In the genomic region with DNA sequence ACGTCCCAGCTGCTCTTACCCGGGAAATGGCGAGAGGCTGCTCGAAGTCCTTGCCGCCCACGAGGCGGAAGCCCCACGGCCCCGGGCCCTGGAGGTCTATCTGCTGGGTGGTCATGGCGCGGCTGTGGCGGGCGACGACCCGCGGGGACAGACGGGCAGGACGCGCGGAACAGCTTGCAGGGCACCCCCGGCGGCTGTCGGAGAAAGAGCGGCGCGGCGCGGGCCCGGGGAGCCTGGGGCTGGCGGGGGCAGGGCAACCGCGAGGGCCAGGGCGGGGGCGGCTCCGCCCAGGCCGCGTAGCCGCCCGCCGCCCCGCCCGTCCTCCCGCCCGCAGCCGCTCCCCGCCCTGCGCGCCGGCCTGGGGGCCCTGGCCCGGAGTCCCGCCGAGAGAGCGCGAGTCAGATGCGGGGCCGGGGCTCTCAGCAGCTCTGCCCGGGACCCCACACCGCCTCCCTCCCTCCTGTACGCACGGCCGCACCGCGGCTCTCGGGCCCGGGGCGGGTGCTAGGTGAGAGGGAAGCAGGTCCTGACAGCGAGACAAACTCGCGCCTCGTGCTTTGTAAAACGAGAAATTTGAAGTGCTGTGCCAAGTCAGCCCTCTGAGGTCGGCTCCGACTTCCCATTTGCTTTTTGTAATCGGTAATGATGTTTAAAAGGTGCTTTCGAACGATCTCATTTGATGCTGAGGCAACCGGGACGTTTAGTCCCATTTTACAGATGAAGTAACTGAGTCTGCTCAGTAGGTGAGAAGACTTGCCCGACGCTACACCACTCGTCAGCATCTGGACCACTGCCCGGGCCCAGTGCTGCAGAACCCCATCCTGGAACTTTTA, we compare ENCODE assay signal across 1 cellular context.
TF ChIP-seq lines count a peak whose summit lies in the region.

Gene PDLIM1 (minus strand): TSS at position 203 of the 833 bp plus-strand sequence. CDS start 88 bp downstream, at position 115.

TF ChIP-seq in HepG2, 621 proteins besides CTCF, POLR2A, EP300 and RAD21 (continued from another document and continues in another):
- TF ChIP-seq, protein P1, sequence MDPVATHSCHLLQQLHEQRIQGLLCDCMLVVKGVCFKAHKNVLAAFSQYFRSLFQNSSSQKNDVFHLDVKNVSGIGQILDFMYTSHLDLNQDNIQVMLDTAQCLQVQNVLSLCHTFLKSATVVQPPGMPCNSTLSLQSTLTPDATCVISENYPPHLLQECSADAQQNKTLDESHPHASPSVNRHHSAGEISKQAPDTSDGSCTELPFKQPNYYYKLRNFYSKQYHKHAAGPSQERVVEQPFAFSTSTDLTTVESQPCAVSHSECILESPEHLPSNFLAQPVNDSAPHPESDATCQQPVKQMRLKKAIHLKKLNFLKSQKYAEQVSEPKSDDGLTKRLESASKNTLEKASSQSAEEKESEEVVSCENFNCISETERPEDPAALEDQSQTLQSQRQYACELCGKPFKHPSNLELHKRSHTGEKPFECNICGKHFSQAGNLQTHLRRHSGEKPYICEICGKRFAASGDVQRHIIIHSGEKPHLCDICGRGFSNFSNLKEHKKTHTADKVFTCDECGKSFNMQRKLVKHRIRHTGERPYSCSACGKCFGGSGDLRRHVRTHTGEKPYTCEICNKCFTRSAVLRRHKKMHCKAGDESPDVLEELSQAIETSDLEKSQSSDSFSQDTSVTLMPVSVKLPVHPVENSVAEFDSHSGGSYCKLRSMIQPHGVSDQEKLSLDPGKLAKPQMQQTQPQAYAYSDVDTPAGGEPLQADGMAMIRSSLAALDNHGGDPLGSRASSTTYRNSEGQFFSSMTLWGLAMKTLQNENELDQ (CRISPR knock-in tag; IDR thresholded peaks at IDR 0.05; ENCODE audit: borderline replicate concordance), result no peak
- TF ChIP-seq ZNF441 (CRISPR knock-in tag; IDR thresholded peaks at IDR 0.05; ENCODE audit: borderline replicate concordance) (0 out of 2 replicates have a peak, but pooled peaks have one; percentile 8), ZMYM2 (CRISPR knock-in tag; IDR thresholded peaks at IDR 0.05) (no peak), ZNF547 (CRISPR knock-in tag; IDR thresholded peaks at IDR 0.05) (peak; percentile 76; the same call in 1 of the 2 replicates), ZNF580 (CRISPR knock-in tag; IDR thresholded peaks at IDR 0.05; ENCODE audit: borderline replicate concordance, low read depth) (no peak), ZNF280B (CRISPR knock-in tag; IDR thresholded peaks at IDR 0.05; ENCODE audit: borderline replicate concordance) (no peak; the same call in 1 of the 2 replicates), ZNF704 (CRISPR knock-in tag; IDR thresholded peaks at IDR 0.05; ENCODE audit: borderline replicate concordance) (0 out of 2 replicates have a peak, but pooled peaks have one; percentile 29), ZNF205 (CRISPR knock-in tag; IDR thresholded peaks at IDR 0.05) (no peak), RFX1 (IDR thresholded peaks at IDR 0.05) (no peak), ZC3H4 (CRISPR knock-in tag; IDR thresholded peaks at IDR 0.05; ENCODE audit: borderline replicate concordance) (no peak), BATF2 (CRISPR knock-in tag; IDR thresholded peaks at IDR 0.05) (peak; percentile 64; the same call in 1 of the 2 replicates), ATF4 (CRISPR knock-in tag; IDR thresholded peaks at IDR 0.05) (peak in 1 of 2 experiments; percentile 53; a peak in 2 of 4 replicates), ZNF891 (CRISPR knock-in tag; IDR thresholded peaks at IDR 0.05) (0 out of 2 replicates have a peak, but pooled peaks have one; percentile 13), ZNF816 (CRISPR knock-in tag; IDR thresholded peaks at IDR 0.05; ENCODE audit: borderline replicate concordance) (no peak), ZNF256 (CRISPR knock-in tag; conservative IDR thresholded peaks at IDR 0.05) (0 out of 2 replicates have a peak, but pooled peaks have one; percentile 41), RBFOX2 (IDR thresholded peaks at IDR 0.05; ENCODE audit: low read depth, low read length) (peak; percentile 94), KDM4B (CRISPR knock-in tag; IDR thresholded peaks at IDR 0.05) (no peak), DR1 (CRISPR knock-in tag; IDR thresholded peaks at IDR 0.05) (peak; percentile 70), ZNF792 (CRISPR knock-in tag; IDR thresholded peaks at IDR 0.05) (0 out of 2 replicates have a peak, but pooled peaks have one; percentile 33), PRMT3 (CRISPR knock-in tag; IDR thresholded peaks at IDR 0.05; ENCODE audit: borderline replicate concordance, low read depth) (0 out of 2 replicates have a peak, but pooled peaks have one; percentile 21), CREB1 (IDR thresholded peaks at IDR 0.05) (no peak), CREB1 (CRISPR knock-in tag; IDR thresholded peaks at IDR 0.05) (no peak), ZSCAN21 (CRISPR knock-in tag; IDR thresholded peaks at IDR 0.05; ENCODE audit: borderline replicate concordance) (peak; percentile 53; the same call in 1 of the 2 replicates), FOXK2 (IDR thresholded peaks at IDR 0.05) (no peak), MZF1 (CRISPR knock-in tag; IDR thresholded peaks at IDR 0.05; ENCODE audit: borderline replicate concordance) (no peak), ZNF564 (CRISPR knock-in tag; IDR thresholded peaks at IDR 0.05) (peak; percentile 20; the same call in 1 of the 2 replicates)
- TF ChIP-seq, protein P2, sequence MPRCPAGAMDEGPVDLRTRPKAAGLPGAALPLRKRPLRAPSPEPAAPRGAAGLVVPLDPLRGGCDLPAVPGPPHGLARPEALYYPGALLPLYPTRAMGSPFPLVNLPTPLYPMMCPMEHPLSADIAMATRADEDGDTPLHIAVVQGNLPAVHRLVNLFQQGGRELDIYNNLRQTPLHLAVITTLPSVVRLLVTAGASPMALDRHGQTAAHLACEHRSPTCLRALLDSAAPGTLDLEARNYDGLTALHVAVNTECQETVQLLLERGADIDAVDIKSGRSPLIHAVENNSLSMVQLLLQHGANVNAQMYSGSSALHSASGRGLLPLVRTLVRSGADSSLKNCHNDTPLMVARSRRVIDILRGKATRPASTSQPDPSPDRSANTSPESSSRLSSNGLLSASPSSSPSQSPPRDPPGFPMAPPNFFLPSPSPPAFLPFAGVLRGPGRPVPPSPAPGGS (CRISPR knock-in tag; IDR thresholded peaks at IDR 0.05), result peak; percentile 43; the same call in 1 of the 2 replicates
- TF ChIP-seq, protein P3, sequence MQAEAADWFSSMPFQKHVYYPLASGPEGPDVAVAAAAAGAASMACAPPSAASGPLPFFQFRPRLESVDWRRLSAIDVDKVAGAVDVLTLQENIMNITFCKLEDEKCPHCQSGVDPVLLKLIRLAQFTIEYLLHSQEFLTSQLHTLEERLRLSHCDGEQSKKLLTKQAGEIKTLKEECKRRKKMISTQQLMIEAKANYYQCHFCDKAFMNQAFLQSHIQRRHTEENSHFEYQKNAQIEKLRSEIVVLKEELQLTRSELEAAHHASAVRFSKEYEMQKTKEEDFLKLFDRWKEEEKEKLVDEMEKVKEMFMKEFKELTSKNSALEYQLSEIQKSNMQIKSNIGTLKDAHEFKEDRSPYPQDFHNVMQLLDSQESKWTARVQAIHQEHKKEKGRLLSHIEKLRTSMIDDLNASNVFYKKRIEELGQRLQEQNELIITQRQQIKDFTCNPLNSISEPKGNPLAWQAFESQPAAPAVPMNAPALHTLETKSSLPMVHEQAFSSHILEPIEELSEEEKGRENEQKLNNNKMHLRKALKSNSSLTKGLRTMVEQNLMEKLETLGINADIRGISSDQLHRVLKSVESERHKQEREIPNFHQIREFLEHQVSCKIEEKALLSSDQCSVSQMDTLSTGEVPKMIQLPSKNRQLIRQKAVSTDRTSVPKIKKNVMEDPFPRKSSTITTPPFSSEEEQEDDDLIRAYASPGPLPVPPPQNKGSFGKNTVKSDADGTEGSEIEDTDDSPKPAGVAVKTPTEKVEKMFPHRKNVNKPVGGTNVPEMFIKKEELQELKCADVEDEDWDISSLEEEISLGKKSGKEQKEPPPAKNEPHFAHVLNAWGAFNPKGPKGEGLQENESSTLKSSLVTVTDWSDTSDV (CRISPR knock-in tag; IDR thresholded peaks at IDR 0.05), result 0 out of 2 replicates have a peak, but pooled peaks have one; percentile 52
- TF ChIP-seq, protein P4, sequence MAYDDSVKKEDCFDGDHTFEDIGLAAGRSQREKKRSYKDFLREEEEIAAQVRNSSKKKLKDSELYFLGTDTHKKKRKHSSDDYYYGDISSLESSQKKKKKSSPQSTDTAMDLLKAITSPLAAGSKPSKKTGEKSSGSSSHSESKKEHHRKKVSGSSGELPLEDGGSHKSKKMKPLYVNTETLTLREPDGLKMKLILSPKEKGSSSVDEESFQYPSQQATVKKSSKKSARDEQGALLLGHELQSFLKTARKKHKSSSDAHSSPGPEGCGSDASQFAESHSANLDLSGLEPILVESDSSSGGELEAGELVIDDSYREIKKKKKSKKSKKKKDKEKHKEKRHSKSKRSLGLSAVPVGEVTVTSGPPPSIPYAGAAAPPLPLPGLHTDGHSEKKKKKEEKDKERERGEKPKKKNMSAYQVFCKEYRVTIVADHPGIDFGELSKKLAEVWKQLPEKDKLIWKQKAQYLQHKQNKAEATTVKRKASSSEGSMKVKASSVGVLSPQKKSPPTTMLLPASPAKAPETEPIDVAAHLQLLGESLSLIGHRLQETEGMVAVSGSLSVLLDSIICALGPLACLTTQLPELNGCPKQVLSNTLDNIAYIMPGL (CRISPR knock-in tag; IDR thresholded peaks at IDR 0.05; ENCODE audit: borderline replicate concordance in 1 of 2, low read depth in 1 of 2), result peak; percentile 85; a peak in 3 of 4 replicates
- TF ChIP-seq, protein P5, sequence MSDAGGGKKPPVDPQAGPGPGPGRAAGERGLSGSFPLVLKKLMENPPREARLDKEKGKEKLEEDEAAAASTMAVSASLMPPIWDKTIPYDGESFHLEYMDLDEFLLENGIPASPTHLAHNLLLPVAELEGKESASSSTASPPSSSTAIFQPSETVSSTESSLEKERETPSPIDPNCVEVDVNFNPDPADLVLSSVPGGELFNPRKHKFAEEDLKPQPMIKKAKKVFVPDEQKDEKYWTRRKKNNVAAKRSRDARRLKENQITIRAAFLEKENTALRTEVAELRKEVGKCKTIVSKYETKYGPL (CRISPR knock-in tag; IDR thresholded peaks at IDR 0.05), result peak; percentile 17; the same call in 1 of the 2 replicates
- TF ChIP-seq, protein P6, sequence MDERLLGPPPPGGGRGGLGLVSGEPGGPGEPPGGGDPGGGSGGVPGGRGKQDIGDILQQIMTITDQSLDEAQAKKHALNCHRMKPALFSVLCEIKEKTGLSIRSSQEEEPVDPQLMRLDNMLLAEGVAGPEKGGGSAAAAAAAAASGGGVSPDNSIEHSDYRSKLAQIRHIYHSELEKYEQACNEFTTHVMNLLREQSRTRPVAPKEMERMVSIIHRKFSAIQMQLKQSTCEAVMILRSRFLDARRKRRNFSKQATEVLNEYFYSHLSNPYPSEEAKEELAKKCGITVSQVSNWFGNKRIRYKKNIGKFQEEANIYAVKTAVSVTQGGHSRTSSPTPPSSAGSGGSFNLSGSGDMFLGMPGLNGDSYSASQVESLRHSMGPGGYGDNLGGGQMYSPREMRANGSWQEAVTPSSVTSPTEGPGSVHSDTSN (CRISPR knock-in tag; IDR thresholded peaks at IDR 0.05), result no peak
- TF ChIP-seq, protein P7, sequence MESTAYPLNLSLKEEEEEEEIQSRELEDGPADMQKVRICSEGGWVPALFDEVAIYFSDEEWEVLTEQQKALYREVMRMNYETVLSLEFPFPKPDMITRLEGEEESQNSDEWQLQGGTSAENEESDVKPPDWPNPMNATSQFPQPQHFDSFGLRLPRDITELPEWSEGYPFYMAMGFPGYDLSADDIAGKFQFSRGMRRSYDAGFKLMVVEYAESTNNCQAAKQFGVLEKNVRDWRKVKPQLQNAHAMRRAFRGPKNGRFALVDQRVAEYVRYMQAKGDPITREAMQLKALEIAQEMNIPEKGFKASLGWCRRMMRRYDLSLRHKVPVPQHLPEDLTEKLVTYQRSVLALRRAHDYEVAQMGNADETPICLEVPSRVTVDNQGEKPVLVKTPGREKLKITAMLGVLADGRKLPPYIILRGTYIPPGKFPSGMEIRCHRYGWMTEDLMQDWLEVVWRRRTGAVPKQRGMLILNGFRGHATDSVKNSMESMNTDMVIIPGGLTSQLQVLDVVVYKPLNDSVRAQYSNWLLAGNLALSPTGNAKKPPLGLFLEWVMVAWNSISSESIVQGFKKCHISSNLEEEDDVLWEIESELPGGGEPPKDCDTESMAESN (CRISPR knock-in tag; conservative IDR thresholded peaks at IDR 0.05), result peak; percentile 62
- TF ChIP-seq, protein P8, sequence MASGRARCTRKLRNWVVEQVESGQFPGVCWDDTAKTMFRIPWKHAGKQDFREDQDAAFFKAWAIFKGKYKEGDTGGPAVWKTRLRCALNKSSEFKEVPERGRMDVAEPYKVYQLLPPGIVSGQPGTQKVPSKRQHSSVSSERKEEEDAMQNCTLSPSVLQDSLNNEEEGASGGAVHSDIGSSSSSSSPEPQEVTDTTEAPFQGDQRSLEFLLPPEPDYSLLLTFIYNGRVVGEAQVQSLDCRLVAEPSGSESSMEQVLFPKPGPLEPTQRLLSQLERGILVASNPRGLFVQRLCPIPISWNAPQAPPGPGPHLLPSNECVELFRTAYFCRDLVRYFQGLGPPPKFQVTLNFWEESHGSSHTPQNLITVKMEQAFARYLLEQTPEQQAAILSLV (CRISPR knock-in tag; IDR thresholded peaks at IDR 0.05; ENCODE audit: borderline replicate concordance), result peak; percentile 60; the same call in 1 of the 2 replicates
